In genomic region chr5:126811515-126812198, GRCh38 we compare ENCODE assay signal across 9 cellular contexts. TPM values are rescaled to one million over a fixed set of nuclear protein-coding genes. Genes with fewer than 3 reads are reported as not detected.
DNase-seq lines count a peak whose midpoint lies in the region; ATAC-seq, FAIRE-seq and TF ChIP-seq lines count a peak whose summit lies in the region.
"Had no signal": no experiment of that assay in that cellular context is flagged by ENCODE, and none has a peak within 500 bp of the region (broad histone marks: within the 10 kb centered on the region; RNA-seq: fewer than 3 reads in every experiment).

No MANE protein-coding gene starts in this region.

- POLR2A ChIA-PET in GM12878 (lab: Charles Lee), result interaction anchor here (0.7 to 1.9 kb wide), 2 partner anchors 15 to 126 kb away, joined by 3 to 7 read pairs; no protein-coding TSS in a partner anchor

- no peaks in the 10 kb centered on the region; the same call in 1 of the 2 replicates for H4K20me1 ChIP-seq in GM12878 (ENCODE audit: control insufficient read depth, insufficient read depth)

- H3K27me3 ChIP-seq in GM12878 (replicated peaks in 1 of 2; ENCODE audit: control insufficient read depth in 2 of 2, insufficient read depth in 2 of 2, low read length in 1 of 2) (no peaks in the 10 kb centered on the region), ovary (no peaks in the 10 kb centered on the region)

- TF ChIP-seq CTCF in GM12878 (IDR thresholded peaks at IDR 0.05 in 2 of 3, conservative IDR thresholded peaks at IDR 0.05 in 1 of 3; ENCODE audit: control insufficient read depth in 2 of 3, extremely low read depth in 1 of 3, insufficient read depth in 1 of 3, low read depth in 3 of 3, low read length in 3 of 3) (no peak), ovary (IDR thresholded peaks at IDR 0.05) (no peak)

- RAD21 ChIA-PET in GM12878 (lab: Charles Lee; ENCODE audit: unreplicated experiment), result interaction anchor here (0.7 to 1.5 kb wide), 3 partner anchors 10 to 135 kb away, joined by 3 to 5 read pairs (median 3); no protein-coding TSS in a partner anchor

- DNase-seq in GM12891 (ENCODE audit: insufficient read length, low spot score) (no peak), NCI-H226 (peak; percentile 93), GM12878 (ENCODE audit: low read depth, low spot score) (no peak), non-pigmented ciliary epithelial cell (ENCODE audit: low read depth) (peak; percentile 75), iPS-NIHi7 (ENCODE audit: extremely low spot score) (no peak), ovary (no peak)

- TF ChIP-seq EP300 in GM12878 (IDR thresholded peaks at IDR 0.05; ENCODE audit: borderline replicate concordance in 1 of 2, control insufficient read depth in 1 of 2, low read depth in 2 of 2, low read length in 2 of 2), result no peak
- no peak for TF ChIP-seq EP300 in ovary (IDR thresholded peaks at IDR 0.05)

- no peak overlapping the region for H3K27ac ChIP-seq in GM12878 (ENCODE audit: control insufficient read depth, insufficient read depth)
- H3K27ac ChIP-seq in ovary, result no peak overlapping the region

- H3K9me3 ChIP-seq in GM12878 (replicated peaks; ENCODE audit: control insufficient read depth, insufficient read depth, low read length) (no peaks in the 10 kb centered on the region), ovary (no peaks in the 10 kb centered on the region)

- H3K4me1 ChIP-seq in GM12878 (ENCODE audit: control insufficient read depth, insufficient read depth, low read length) (no peaks in the 10 kb centered on the region), ovary (ENCODE audit: insufficient read depth) (no peaks in the 10 kb centered on the region)

- FAIRE-seq in GM12891 (lab: Jason Lieb, UNC) (peak; percentile 35), GM12878 (lab: Jason Lieb, UNC) (no peak)
- FAIRE-seq: H1 had no signal

- peaks cover 3% of the 10 kb centered on the region for H3K79me2 ChIP-seq in GM12878 (ENCODE audit: control insufficient read depth, insufficient read depth, low read length)

- no TSS peak for BruUV-seq in GM12878 (replicated peaks; lab: Mats Ljungman, UMichigan)

- SMC1A ChIA-PET in GM12878 (lab: Charles Lee; ENCODE audit: uncharacterized antibody, unreplicated experiment), result interaction anchor here (0.7 to 4.8 kb wide), 11 partner anchors 10 to 502 kb away, joined by 3 to 38 read pairs (median 5); no protein-coding TSS in a partner anchor

- WGBS in GM12878 (ENCODE audit: insufficient coverage, insufficient replicate concordance, low lambda C conversion rate, missing lambda C conversion rate), result 45% methylated on average over 6 of the region's 6 CpGs
- 79 to 85% (median 83%) methylated on average over 6 of the region's 6 CpGs for WGBS in ovary, 3 donors

- peaks cover 22 to 45% of the 10 kb centered on the region in 2 experiments for H3K36me3 ChIP-seq in GM12878 (ENCODE audit: control insufficient read depth in 2 of 2, insufficient read depth in 2 of 2, low read length in 1 of 2)
- no peaks in the 10 kb centered on the region for H3K36me3 ChIP-seq in ovary

- no peak overlapping the region for H3K4me2 ChIP-seq in GM12878 (ENCODE audit: control insufficient read depth, insufficient read depth)

- TF ChIP-seq POLR2A in GM12891 (IDR thresholded peaks at IDR 0.05; ENCODE audit: low read depth, low read length), result no peak
- TF ChIP-seq POLR2A in GM12878 (IDR thresholded peaks at IDR 0.05; ENCODE audit: low read depth, low read length), result no peak
- no peak for TF ChIP-seq POLR2A in ovary (IDR thresholded peaks at IDR 0.05)

- peak; percentile 28; the same call in 2 of the 3 replicates for ATAC-seq in GM12878
- no peak for ATAC-seq in HG03025 (IDR thresholded peaks at IDR 0.05; ENCODE audit: low FRiP score, unreplicated experiment)
- ATAC-seq in GM19467 (IDR thresholded peaks at IDR 0.05; ENCODE audit: unreplicated experiment), result no peak

- no peak overlapping the region for H2AFZ ChIP-seq in GM12878 (ENCODE audit: control insufficient read depth, low read depth, low read length)

- CTCF ChIA-PET in GM12878 (lab: Yijun Ruan, JAX), result interaction anchor here (0.5 to 3.7 kb wide), 13 partner anchors 10 to 245 kb away, joined by 3 to 54 read pairs (median 3); no protein-coding TSS in a partner anchor

- no peak overlapping the region for H3K4me3 ChIP-seq in GM12878
- H3K4me3 ChIP-seq in ovary, result no peak overlapping the region

- in situ Hi-C loops in GM12878 (cut with MboI), result no loop called here

- no peak for TF ChIP-seq RAD21 in GM12878 (IDR thresholded peaks at IDR 0.05; ENCODE audit: insufficient read depth, low read depth, low read length)

- H3K9ac ChIP-seq in GM12878 (ENCODE audit: control insufficient read depth, insufficient read depth, low read length), result no peak overlapping the region

- intact Hi-C loops in GM12878 (cut with micrococcal nuclease; ENCODE audit: unreplicated experiment) (no loop called here), ovary (cut with DNase I) (no loop called here)

TF ChIP-seq in GM12891, 5 proteins besides CTCF, POLR2A, EP300 and RAD21:
- TF ChIP-seq PAX5 (IDR thresholded peaks at IDR 0.05; ENCODE audit: insufficient read depth, low read length, severe bottlenecking), result no peak
- no peak for TF ChIP-seq POLR2AphosphoS5 (IDR thresholded peaks at IDR 0.05; ENCODE audit: low read depth, low read length)
- TF ChIP-seq TAF1 (IDR thresholded peaks at IDR 0.05; ENCODE audit: low read depth, low read length), result no peak
- no peak for TF ChIP-seq SPI1 (IDR thresholded peaks at IDR 0.05; ENCODE audit: low read depth, low read length)
- TF ChIP-seq POU2F2 (IDR thresholded peaks at IDR 0.05; ENCODE audit: low read depth, low read length), result no peak
TF ChIP-seq in GM12891: peak in this region for 0.

TF ChIP-seq in GM12878, 131 proteins besides CTCF, POLR2A, EP300 and RAD21:
- TF ChIP-seq RBBP5 (conservative IDR thresholded peaks at IDR 0.05) (no peak), WRNIP1 (IDR thresholded peaks at IDR 0.05; ENCODE audit: borderline replicate concordance, low read depth, low read length) (no peak), MXI1 (IDR thresholded peaks at IDR 0.05; ENCODE audit: low read depth, low read length) (no peak)
TF ChIP-seq in GM12878: peak in this region for 0.

RNA-seq across cellular contexts. Expression of gene LMNB1, which starts 34.7 kb away (rescaled TPM):
- polyA plus RNA-seq in GM12891 (2012; ENCODE audit: low read depth, missing spikeins), result 54.2 TPM
- total RNA-seq in GM12878 (2013; cell fraction: nucleolus; rRNA removed), result 67.3 and 80.0 TPM in 2 replicates
- total RNA-seq in GM12878 (2014; rRNA removed) (116 and 123 TPM in 2 replicates), GM12878 (2014; rRNA removed; fragmentation: Illumina TruSeq; extraction: Trizol) (150 and 152 TPM in 2 replicates), GM12878 (2021) (179 and 185 TPM in 2 replicates), ovary (10 to 100 TPM in 2 of 7 donors, 1 to 10 TPM in 5; 3.0 to 10.0 (median 8.3) TPM)
- 48.5 TPM for polyA plus RNA-seq in GM12878 (2011; ENCODE audit: low read depth)
- polyA plus RNA-seq in GM12878 (2011; rRNA removed) (69.2 and 99.2 TPM in 2 replicates), GM12878 (2014; fragmentation: Illumina TruSeq; extraction: Trizol) (176 and 215 TPM in 2 replicates), GM12878 (2014; fragmentation: Nextera tagmentation; extraction: Ambion mirVana) (1 to 10 TPM; 7.0 to 7.1 TPM), GM12878 (2014; rRNA removed) (104 and 110 TPM in 2 replicates), GM12878 (2016; fragmentation: Nextera tagmentation; extraction: Ambion mirVana) (10 to 100 TPM; 29.5 to 31.3 TPM), ovary (1 to 10 TPM; 4.3 to 9.2 TPM)
- polyA plus RNA-seq in GM12878 (2011; cell fraction: cytosol; rRNA removed), result 65.5 and 85.2 TPM in 2 replicates
- polyA plus RNA-seq in GM12878 (2011; cell fraction: nucleus; rRNA removed), result 44.1 and 80.2 TPM in 2 replicates
- polyA plus RNA-seq in GM12878 (2012), result 57.2 and 75.7 TPM in 2 replicates
- 34.5 and 57.8 TPM in 2 replicates for polyA minus RNA-seq in GM12878 (2011; rRNA and poly(A)+ RNA removed)
- polyA minus RNA-seq in GM12878 (2011; cell fraction: cytosol; rRNA and poly(A)+ RNA removed), result 49.6 and 64.8 TPM in 2 replicates
- polyA minus RNA-seq in GM12878 (2011; cell fraction: nucleus; rRNA and poly(A)+ RNA removed), result 31.9 and 78.0 TPM in 2 replicates

Comparison
In these comparisons a context has a peak if more than half of its experiments do, and no peak if none do; other contexts are left out.
1. DNase-seq: peak in NCI-H226 (single experiment) and non-pigmented ciliary epithelial cell (single experiment); none in GM12891 (single experiment), GM12878 (single experiment), iPS-NIHi7 (single experiment) and ovary (0 of 5).
2. RNA of gene LMNB1, which starts 34.7 kb away (total RNA-seq): 67.3 to 185 TPM in GM12878; 3.0 to 10.0 TPM in ovary; every median in the first group is over 4 times any median in the second.